ENCODE assay signal across 15 cellular contexts in genomic region chr2:43537137-43537536, GRCh38. TPM values are rescaled to one million over a fixed set of nuclear protein-coding genes. Genes with fewer than 3 reads are reported as not detected.
DNase-seq lines count a peak whose midpoint lies in the region; ATAC-seq and TF ChIP-seq lines count a peak whose summit lies in the region.
"Had no signal": no experiment of that assay in that cellular context is flagged by ENCODE, and none has a peak within 500 bp of the region (broad histone marks: within the 10 kb centered on the region; RNA-seq: fewer than 3 reads in every experiment).

No MANE protein-coding gene starts in this region.

- H3K4me3 Mint-ChIP-seq in CD14-positive monocyte (peak overlapping the region in 1 of 2 donors; percentile 21), nephron progenitor cell (no peak overlapping the region), endothelial cell (ENCODE audit: unreplicated experiment) (no peak overlapping the region)
- H3K4me3 Mint-ChIP-seq in activated T-helper 17 cell treated with anti-CD3 and anti-CD28 coated beads, Interleukin-2, amount 50 U/mL, for 72 hours, result peak overlapping the region; percentile 29
- H3K4me3 Mint-ChIP-seq: GM23338; natural killer cell treated with Interleukin-12 subunit alpha and Interleukin-12 subunit beta and Interleukin-15 and Interleukin-18, amount 100 ng/mL, for 72 hours had no signal

- intact Hi-C loops in CD14-positive monocyte (cut with micrococcal nuclease), result loop anchor here in 1 of 2 donors (5.0 kb wide), 2 partner anchors 50 to 405 kb away; no protein-coding TSS in a partner anchor

- H3K27me3 Mint-ChIP-seq in CD14-positive monocyte (ENCODE audit: low read depth in 3 of 3) (no peaks in the 10 kb centered on the region), nephron progenitor cell (ENCODE audit: low read depth, poor library complexity) (no peaks in the 10 kb centered on the region), endothelial cell (ENCODE audit: unreplicated experiment) (peaks cover 2% of the 10 kb centered on the region)
- H3K27me3 Mint-ChIP-seq in activated T-helper 17 cell treated with anti-CD3 and anti-CD28 coated beads, Interleukin-2, amount 50 U/mL, for 72 hours, result no peaks in the 10 kb centered on the region
- H3K27me3 Mint-ChIP-seq: natural killer cell treated with Interleukin-12 subunit alpha and Interleukin-12 subunit beta and Interleukin-15 and Interleukin-18, amount 100 ng/mL, for 72 hours had no signal

- H3K27ac Mint-ChIP-seq in CD14-positive monocyte (peak overlapping the region; percentile 85 to 96 (median 92)), nephron progenitor cell (peak overlapping the region; percentile 76), endothelial cell (ENCODE audit: unreplicated experiment) (no peak overlapping the region)
- H3K27ac Mint-ChIP-seq in activated T-helper 17 cell treated with anti-CD3 and anti-CD28 coated beads, Interleukin-2, amount 50 U/mL, for 72 hours, result no peak overlapping the region
- H3K27ac Mint-ChIP-seq: GM23338; natural killer cell treated with Interleukin-12 subunit alpha and Interleukin-12 subunit beta and Interleukin-15 and Interleukin-18, amount 100 ng/mL, for 72 hours had no signal

- TF ChIP-seq CTCF in CD14-positive monocyte (IDR thresholded peaks at IDR 0.05), result no peak
- no peak for TF ChIP-seq CTCF in nephron progenitor cell (IDR thresholded peaks at IDR 0.05)
- no peak for TF ChIP-seq CTCF in endothelial cell (IDR thresholded peaks at IDR 0.05; ENCODE audit: unreplicated experiment)

- H3K9me3 Mint-ChIP-seq in CD14-positive monocyte (peaks cover 0 to 2% (median 0%) of the 10 kb centered on the region in 7 donors), nephron progenitor cell (peaks cover 14% of the 10 kb centered on the region), endothelial cell (ENCODE audit: unreplicated experiment) (no peaks in the 10 kb centered on the region)
- H3K9me3 Mint-ChIP-seq in activated T-helper 17 cell treated with anti-CD3 and anti-CD28 coated beads, Interleukin-2, amount 50 U/mL, for 72 hours, result no peaks in the 10 kb centered on the region
- H3K9me3 Mint-ChIP-seq: GM23338; natural killer cell treated with Interleukin-12 subunit alpha and Interleukin-12 subunit beta and Interleukin-15 and Interleukin-18, amount 100 ng/mL, for 72 hours had no signal

- H3K4me1 Mint-ChIP-seq in CD14-positive monocyte (peaks cover 41% of the 10 kb centered on the region), nephron progenitor cell (no peaks in the 10 kb centered on the region), endothelial cell (ENCODE audit: unreplicated experiment) (no peaks in the 10 kb centered on the region)
- H3K4me1 Mint-ChIP-seq in activated T-helper 17 cell treated with anti-CD3 and anti-CD28 coated beads, Interleukin-2, amount 50 U/mL, for 72 hours, result peaks cover 16% of the 10 kb centered on the region
- H3K4me1 Mint-ChIP-seq: GM23338 had no signal

- H3K36me3 Mint-ChIP-seq in CD14-positive monocyte (peaks cover 21 to 41% of the 10 kb centered on the region in 2 donors), nephron progenitor cell (ENCODE audit: low read depth) (peaks cover 36% of the 10 kb centered on the region), endothelial cell (ENCODE audit: low read depth, unreplicated experiment) (peaks cover 3% of the 10 kb centered on the region)
- H3K36me3 Mint-ChIP-seq in activated T-helper 17 cell treated with anti-CD3 and anti-CD28 coated beads, Interleukin-2, amount 50 U/mL, for 72 hours (ENCODE audit: low read depth), result peaks cover 64% of the 10 kb centered on the region

- no peak for DNase-seq in CD14-positive monocyte (ENCODE audit: low spot score)
- DNase-seq in Kasumi-1 (lab: John Stamatoyannopoulos, UW), result peak; percentile 56
- DNase-seq in nephron progenitor cell, result no peak
- no peak for DNase-seq in dermis blood vessel endothelial cell
- no peak for DNase-seq in cerebellar cortex (ENCODE audit: low spot score)
- DNase-seq in iPS-NIHi7 (ENCODE audit: extremely low spot score), result no peak
- no peak for DNase-seq in endothelial cell (ENCODE audit: low spot score)
- DNase-seq: activated gamma-delta T cell, DMS153, NCI-H1417 treated with DMSO at 0.1 percent for 48 hours, thyroid gland, WERI-Rb-1 had no signal

- ATAC-seq in activated T-helper 17 cell treated with anti-CD3 and anti-CD28 coated beads, Interleukin-2, amount 50 U/mL, for 72 hours (replicated peaks), result no peak
- ATAC-seq: GM23338; natural killer cell treated with Interleukin-12 subunit alpha and Interleukin-12 subunit beta and Interleukin-15 and Interleukin-18, amount 100 ng/mL, for 72 hours had no signal

RNA-seq across cellular contexts. Expression of gene THADA, which starts 58.7 kb away (rescaled TPM):
- 1 to 10 TPM; 7.3 to 9.7 TPM for polyA plus RNA-seq in CD14-positive monocyte
- total RNA-seq in activated T-helper 17 cell treated with anti-CD3 and anti-CD28 coated beads, Interleukin-2, amount 50 U/mL, for 72 hours, result 10 to 100 TPM; 36.3 to 36.9 TPM
- total RNA-seq in dermis blood vessel endothelial cell (25.0 and 26.9 TPM in 2 replicates), endothelial cell (ENCODE audit: unreplicated experiment) (19.4 TPM)

Comparison
In these comparisons a context has a peak if more than half of its experiments do, and no peak if none do; other contexts are left out.
1. DNase-seq: peak in Kasumi-1 (2 of 2); none in CD14-positive monocyte (single experiment), nephron progenitor cell (single experiment), dermis blood vessel endothelial cell (single experiment), cerebellar cortex (single experiment), iPS-NIHi7 (single experiment) and endothelial cell (single experiment).
2. H3K27ac Mint-ChIP-seq: peak in CD14-positive monocyte (7 of 7) and nephron progenitor cell (single experiment); none in activated T-helper 17 cell treated with anti-CD3 and anti-CD28 coated beads, Interleukin-2, amount 50 U/mL, for 72 hours (single experiment) and endothelial cell (single experiment).